21 cellular contexts compared by ENCODE assay signal in the genomic region with DNA sequence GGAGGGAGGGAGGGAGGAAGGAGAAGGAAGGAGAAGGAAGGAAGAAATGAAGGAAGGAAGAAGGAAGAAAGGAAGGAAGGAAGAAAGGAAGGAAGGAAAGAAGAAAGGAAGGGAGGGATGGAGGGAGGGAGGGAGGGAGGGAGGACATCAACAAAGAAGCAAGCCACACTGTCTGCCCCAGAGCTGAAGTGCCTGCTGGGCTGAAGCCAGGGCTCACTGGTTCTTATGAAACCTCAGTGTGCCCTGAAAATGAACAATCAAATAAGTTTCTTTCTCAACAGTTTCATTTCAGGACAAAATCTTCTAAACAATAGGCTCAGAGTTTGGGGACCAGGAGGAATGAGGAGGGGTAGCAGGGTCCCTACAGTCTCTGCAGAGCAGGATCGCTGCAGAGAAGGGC. TPM values are rescaled to one million over a fixed set of nuclear protein-coding genes. Genes with fewer than 3 reads are reported as not detected.
"Had no signal": no experiment of that assay in that cellular context is flagged by ENCODE, and none has a peak within 500 bp of the region (broad histone marks: within the 10 kb centered on the region; RNA-seq: fewer than 3 reads in every experiment).

No MANE protein-coding gene starts in this region.

- ATAC-seq: activated CD4-positive, alpha-beta T cell treated with anti-CD3 and anti-CD28 coated beads for 36 hours; activated CD8-positive, alpha-beta memory T cell treated with anti-CD3 and anti-CD28 coated beads, Interleukin-2, amount 10 ng/mL, durations not matched to agents 7 days and 5 days; activated CD8-positive, alpha-beta T cell treated with anti-CD3 and anti-CD28 coated beads, Interleukin-2, amount 10 ng/mL, durations not matched to agents 7 days and 5 days; activated naive CD4-positive, alpha-beta T cell treated with anti-CD3 and anti-CD28 coated beads, Interleukin-2, amount 50 U/mL, for 72 hours; left colon; naive thymus-derived CD8-positive, alpha-beta T cell; sciatic nerve; stimulated activated naive CD8-positive, alpha-beta T cell treated with anti-CD3 and anti-CD28 coated beads, Interleukin-15, Interleukin-2, amounts not matched to agents 100 U/mL and 50 U/mL, for 24 hours had no signal

- H3K27me3 ChIP-seq: breast epithelium, vagina had no signal

- H3K4me3 ChIP-seq: breast epithelium, skin epidermis, thoracic aorta, vagina had no signal

- H3K9me3 ChIP-seq: breast epithelium, thoracic aorta, vagina had no signal

- H3K27ac ChIP-seq: thoracic aorta, vagina had no signal

- H3K36me3 ChIP-seq: breast epithelium, thoracic aorta, vagina had no signal

- DNase-seq: activated CD4-positive, alpha-beta T cell treated with anti-CD3 and anti-CD28 coated beads for 36 hours; activated CD4-positive, CD25-positive, alpha-beta regulatory T cell; activated CD8-positive, alpha-beta memory T cell treated with anti-CD3 and anti-CD28 coated beads, Interleukin-2, amount 10 ng/mL, durations not matched to agents 7 days and 5 days; activated CD8-positive, alpha-beta T cell treated with anti-CD3 and anti-CD28 coated beads, Interleukin-2, amount 10 ng/mL, durations not matched to agents 7 days and 5 days; activated naive CD4-positive, alpha-beta T cell; activated T-cell treated with anti-CD3 and anti-CD28 coated beads, Interleukin-2, amount 50 U/mL, for 48 hours; central memory CD4-positive, alpha-beta T cell; immature natural killer cell; kidney; left colon; mesenchymal stem cell; naive thymus-derived CD8-positive, alpha-beta T cell; stimulated activated CD4-positive, alpha-beta T cell treated with anti-CD3 and anti-CD28 coated beads, Interleukin-12 subunit alpha, Interleukin-12 subunit beta, amount 100 ng/mL, for 4 hours; stimulated activated CD4-positive, alpha-beta T cell treated with anti-CD3 and anti-CD28 coated beads, Interleukin-4, amount 100 ng/mL, for 1 hour; stimulated activated naive CD8-positive, alpha-beta T cell treated with anti-CD3 and anti-CD28 coated beads, Interleukin-15, Interleukin-2, amounts not matched to agents 100 U/mL and 50 U/mL, for 24 hours had no signal

- H3K4me1 ChIP-seq: breast epithelium had no signal

RNA-seq across cellular contexts. Expression of a gene that starts 35.4 kb away (rescaled TPM):
- total RNA-seq: activated CD8-positive, alpha-beta memory T cell treated with anti-CD3 and anti-CD28 coated beads, Interleukin-2, amount 10 ng/mL, durations not matched to agents 7 days and 5 days; activated CD8-positive, alpha-beta T cell treated with anti-CD3 and anti-CD28 coated beads, Interleukin-2, amount 10 ng/mL, durations not matched to agents 7 days and 5 days; naive thymus-derived CD8-positive, alpha-beta T cell had no signal
